Comparison of ENCODE assay signal across 1 cellular context in genomic region chr20:48795058-48795457, GRCh38.
TF ChIP-seq lines count a peak whose summit lies in the region.

No MANE protein-coding gene starts in this region.

TF ChIP-seq in GM23338, 12 proteins besides CTCF, POLR2A, EP300 and RAD21 (continued from another document):
- TF ChIP-seq ZNF462 (CRISPR knock-in tag; IDR thresholded peaks at IDR 0.05), result no peak
- TF ChIP-seq REST (IDR thresholded peaks at IDR 0.05; ENCODE audit: unreplicated experiment), result no peak
- TF ChIP-seq EZH2 (IDR thresholded peaks at IDR 0.05; ENCODE audit: low read depth, unreplicated experiment), result no peak
- TF ChIP-seq JUNB (IDR thresholded peaks at IDR 0.05; ENCODE audit: unreplicated experiment), result no peak
- no peak for TF ChIP-seq CREB1 (CRISPR knock-in tag; IDR thresholded peaks at IDR 0.05; ENCODE audit: low read depth)
- TF ChIP-seq NANOG (IDR thresholded peaks at IDR 0.05; ENCODE audit: borderline replicate concordance), result no peak
- TF ChIP-seq POLR2AphosphoS5 (IDR thresholded peaks at IDR 0.05; ENCODE audit: low read depth), result no peak
- no peak for TF ChIP-seq EZH2phosphoT487 (IDR thresholded peaks at IDR 0.05; ENCODE audit: unreplicated experiment)
- no peak for TF ChIP-seq ZNF331 (CRISPR knock-in tag; IDR thresholded peaks at IDR 0.05; ENCODE audit: low read depth)
- no peak for TF ChIP-seq ZNF114 (CRISPR knock-in tag; IDR thresholded peaks at IDR 0.05)
